In genomic region chr10:22322663-22323160, GRCh38 we compare ENCODE assay signal across 8 cellular contexts.
A peak's percentile ranks its signal among the peaks of the same experiment; 100 is the strongest.
DNase-seq lines count a peak whose midpoint lies in the region; ATAC-seq and TF ChIP-seq lines count a peak whose summit lies in the region.

No MANE protein-coding gene starts in this region.

- no peak overlapping the region for H3K27ac ChIP-seq in RWPE2 (ENCODE audit: poor library complexity, severe bottlenecking)

- H3K9me3 ChIP-seq in RWPE2 (ENCODE audit: severe bottlenecking) = no peaks in the 10 kb centered on the region

- no peak for ATAC-seq in RWPE2 (ENCODE audit: low read depth)
- no peak for ATAC-seq in HG03469 (IDR thresholded peaks at IDR 0.05; ENCODE audit: unreplicated experiment)

- H3K4me3 ChIP-seq in GM12864 (ENCODE audit: low read depth, low read length) (peak overlapping the region; percentile 63), RWPE2 (ENCODE audit: severe bottlenecking) (peak overlapping the region; percentile 93), fibroblast of mammary gland (ENCODE audit: control insufficient read depth, low read depth, low read length) (peak overlapping the region; percentile 68)

- H3K27me3 ChIP-seq in RWPE2 (ENCODE audit: insufficient read depth, poor library complexity, severe bottlenecking) = peaks cover 33% of the 10 kb centered on the region

- no peak for TF ChIP-seq CTCF in GM12864 (IDR thresholded peaks at IDR 0.05; ENCODE audit: low read depth, low read length, missing control alignments)
- no peak for TF ChIP-seq CTCF in RWPE2 (IDR thresholded peaks at IDR 0.05; ENCODE audit: poor library complexity, severe bottlenecking)
- no peak for TF ChIP-seq CTCF in fibroblast of mammary gland (conservative IDR thresholded peaks at IDR 0.05; ENCODE audit: control insufficient read depth, insufficient read depth, low read depth, low read length)

- peaks cover 17% of the 10 kb centered on the region for H3K4me1 ChIP-seq in RWPE2 (ENCODE audit: insufficient read depth, poor library complexity, severe bottlenecking)

- H3K36me3 ChIP-seq in RWPE2 (ENCODE audit: low read depth) = peaks cover 16% of the 10 kb centered on the region

- DNase-seq in GM12864 (ENCODE audit: low read depth) (no peak), RWPE2 (ENCODE audit: low spot score) (no peak), fibroblast of mammary gland (ENCODE audit: low read depth) (no peak), retina (peak; percentile 11), COLO668 (lab: John Stamatoyannopoulos, UW; ENCODE audit: unreplicated experiment) (no peak), NAMALWA (ENCODE audit: low spot score) (no peak)
- DNase-seq in stimulated activated CD4-positive, alpha-beta T cell treated with anti-CD3 and anti-CD28 coated beads, Interleukin-1b, Interleukin-23, amount 100 ng/mL, for 48 hours = no peak
